1 cellular context compared by ENCODE assay signal in genomic region chr3:12787967-12788690, GRCh38.
TF ChIP-seq lines count a peak whose summit lies in the region.

No MANE protein-coding gene starts in this region.

TF ChIP-seq in K562, 482 proteins besides CTCF, POLR2A, EP300 and RAD21:
- peak; percentile 34; the same call in 1 of the 2 replicates for TF ChIP-seq NFIC (IDR thresholded peaks at IDR 0.05)
- TF ChIP-seq ESRRA (IDR thresholded peaks at IDR 0.05; ENCODE audit: borderline replicate concordance, low read depth), result peak; percentile 49; the same call in 1 of the 2 replicates
